Comparison of ENCODE assay signal across 12 cellular contexts in genomic region chr12:67720383-67720856, GRCh38.
DNase-seq lines count a peak whose midpoint lies in the region; ATAC-seq and TF ChIP-seq lines count a peak whose summit lies in the region.
"Had no signal": no experiment of that assay in that cellular context is flagged by ENCODE, and none has a peak within 500 bp of the region (broad histone marks: within the 10 kb centered on the region; RNA-seq: fewer than 3 reads in every experiment).

No MANE protein-coding gene starts in this region.

- intact Hi-C loops in psoas muscle (cut with DNase I) (no loop called here), dorsolateral prefrontal cortex (cut with DNase I) (no loop called here)

- H3K9me3 ChIP-seq in psoas muscle, result no peaks in the 10 kb centered on the region
- H3K9me3 ChIP-seq: right lobe of liver had no signal

- TF ChIP-seq CTCF in foreskin fibroblast (IDR thresholded peaks at IDR 0.05; ENCODE audit: low read depth, low read length) (no peak), psoas muscle (IDR thresholded peaks at IDR 0.05) (no peak), dorsolateral prefrontal cortex (IDR thresholded peaks at IDR 0.05 in 54 of 56, conservative IDR thresholded peaks at IDR 0.05 in 2 of 56; ENCODE audit: low read depth in 1 of 56, partially characterized antibody in 56 of 56) (no peak)

- DNase-seq in GM03348 (ENCODE audit: low spot score) (peak; percentile 70), NCI-H226 (peak; percentile 49), foreskin fibroblast (peak; percentile 68 to 83), psoas muscle (peak; percentile 19 to 56), SHP77 treated with DMSO at 0.1 percent for 48 hours (lab: John Stamatoyannopoulos, UW) (no peak), dorsolateral prefrontal cortex (no peak)
- DNase-seq in activated CD4-positive, CD25-positive, alpha-beta regulatory T cell (lab: John Stamatoyannopoulos, UW), result no peak
- DNase-seq: activated CD4-positive, alpha-beta T cell treated with anti-CD3 and anti-CD28 coated beads, Interleukin-2, amount 50 U/mL, for 48 hours; KG1; PC-9; right lobe of liver had no signal

- no peaks in the 10 kb centered on the region for H3K36me3 ChIP-seq in psoas muscle (ENCODE audit: insufficient read depth in 1 of 2, low read depth in 1 of 2)
- H3K36me3 ChIP-seq: right lobe of liver had no signal

- peak overlapping the region; percentile 83 for H3K27ac ChIP-seq in psoas muscle
- H3K27ac ChIP-seq in dorsolateral prefrontal cortex, result no peak overlapping the region
- H3K27ac ChIP-seq: PC-9, right lobe of liver had no signal

- WGBS in psoas muscle, 3 donors, result 12 to 19% (median 15%) methylated on average over 3 of the region's 3 CpGs

- no peaks in the 10 kb centered on the region for H3K27me3 ChIP-seq in psoas muscle (ENCODE audit: insufficient read depth in 3 of 3, low read length in 2 of 3)
- no peaks in the 10 kb centered on the region for H3K27me3 ChIP-seq in dorsolateral prefrontal cortex
- H3K27me3 ChIP-seq: right lobe of liver had no signal

- peak; percentile 83 to 86 (median 85) for ATAC-seq in psoas muscle
- no peak for ATAC-seq in HG03378 (IDR thresholded peaks at IDR 0.05; ENCODE audit: unreplicated experiment)

- peaks cover 24% of the 10 kb centered on the region for H3K4me1 ChIP-seq in psoas muscle

- H3K4me3 ChIP-seq in foreskin fibroblast (ENCODE audit: low read depth in 1 of 2, low read length in 2 of 2), result no peak overlapping the region
- no peak overlapping the region for H3K4me3 ChIP-seq in psoas muscle
- no peak overlapping the region for H3K4me3 ChIP-seq in dorsolateral prefrontal cortex
- H3K4me3 ChIP-seq: PC-9, right lobe of liver had no signal

Comparison
In these comparisons a context has a peak if more than half of its experiments do, and no peak if none do; other contexts are left out.
1. DNase-seq: peak in GM03348 (single experiment), NCI-H226 (single experiment), foreskin fibroblast (2 of 2) and psoas muscle (2 of 2); none in activated CD4-positive, CD25-positive, alpha-beta regulatory T cell (0 of 4), SHP77 treated with DMSO at 0.1 percent for 48 hours (single experiment) and dorsolateral prefrontal cortex (0 of 10).